39 cellular contexts compared by ENCODE assay signal in the genomic region with DNA sequence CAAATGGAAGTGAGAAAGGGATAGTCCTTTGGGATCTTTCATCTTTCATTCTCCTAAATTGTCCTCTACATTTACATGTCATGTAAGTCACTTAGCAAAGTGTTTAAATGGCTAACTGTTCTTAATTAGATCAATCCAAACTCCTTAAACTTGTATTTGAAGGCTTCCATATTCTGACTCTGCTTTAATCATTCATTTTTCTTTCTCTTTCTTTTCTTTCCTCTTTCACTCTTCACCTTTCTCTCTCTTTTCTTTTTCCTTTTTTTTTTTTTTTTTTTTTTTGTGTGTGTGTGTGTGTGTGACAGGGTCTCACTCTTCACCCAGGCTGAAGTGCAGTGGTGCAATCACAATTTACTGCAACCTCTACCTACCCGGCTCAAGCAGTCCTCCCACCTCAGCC.
"Had no signal": no experiment of that assay in that cellular context is flagged by ENCODE, and none has a peak within 500 bp of the region (broad histone marks: within the 10 kb centered on the region; RNA-seq: fewer than 3 reads in every experiment).

No MANE protein-coding gene starts in this region.

- ATAC-seq: activated naive CD4-positive, alpha-beta T cell treated with anti-CD3 and anti-CD28 coated beads, Interleukin-2, amount 50 U/mL, for 72 hours; activated naive CD8-positive, alpha-beta T cell treated with anti-CD3 and anti-CD28 coated beads, Interleukin-2, amount 50 U/mL, for 24 hours; activated T-cell treated with anti-CD3 and anti-CD28 coated beads, Interleukin-2, amount 50 U/mL, for 4 hours; activated T-cell treated with anti-CD3 and anti-CD28 coated beads, Interleukin-2, amount 50 U/mL, for 72 hours; activated T-helper 17 cell treated with anti-CD3 and anti-CD28 coated beads, Interleukin-2, amount 50 U/mL, for 72 hours; body of pancreas had no signal

- H3K4me1 Mint-ChIP-seq: activated naive CD4-positive, alpha-beta T cell treated with anti-CD3 and anti-CD28 coated beads, Interleukin-2, amount 10 ng/mL, durations not matched to agents 7 days and 5 days; activated naive CD8-positive, alpha-beta T cell treated with anti-CD3 and anti-CD28 coated beads, Interleukin-2, amount 50 U/mL, for 24 hours; activated T-helper 17 cell treated with anti-CD3 and anti-CD28 coated beads, Interleukin-2, amount 50 U/mL, for 72 hours; brain; central memory CD8-positive, alpha-beta T cell had no signal

- H3K4me3 ChIP-seq: adrenal gland, ascending aorta, body of pancreas, breast epithelium, cardiac muscle cell had no signal

- H3K36me3 Mint-ChIP-seq: activated naive CD4-positive, alpha-beta T cell treated with anti-CD3 and anti-CD28 coated beads, Interleukin-2, amount 10 ng/mL, durations not matched to agents 7 days and 5 days; activated naive CD4-positive, alpha-beta T cell treated with anti-CD3 and anti-CD28 coated beads, Interleukin-2, amount 50 U/mL, for 24 hours; activated naive CD4-positive, alpha-beta T cell treated with anti-CD3 and anti-CD28 coated beads, Interleukin-2, amount 50 U/mL, for 72 hours; activated naive CD8-positive, alpha-beta T cell treated with anti-CD3 and anti-CD28 coated beads for 36 hours; activated naive CD8-positive, alpha-beta T cell treated with anti-CD3 and anti-CD28 coated beads, Interleukin-2, amount 10 ng/mL, durations not matched to agents 7 days and 5 days; brain had no signal

- H3K36me3 ChIP-seq: adrenal gland, ascending aorta, brain microvascular endothelial cell, breast epithelium, cardiac muscle cell had no signal

- H3K9me3 ChIP-seq: adrenal gland, ascending aorta, body of pancreas, breast epithelium had no signal

- H3K27me3 Mint-ChIP-seq: activated naive CD4-positive, alpha-beta T cell treated with anti-CD3 and anti-CD28 coated beads, Interleukin-2, amount 50 U/mL, for 24 hours; activated T-cell treated with anti-CD3 and anti-CD28 coated beads, Interleukin-2, amount 50 U/mL, for 24 hours; central memory CD8-positive, alpha-beta T cell had no signal

- H3K27me3 ChIP-seq: adrenal gland, ascending aorta, body of pancreas, brain microvascular endothelial cell, breast epithelium, cardiac muscle cell had no signal

- H3K9me3 Mint-ChIP-seq: activated naive CD4-positive, alpha-beta T cell treated with anti-CD3 and anti-CD28 coated beads for 36 hours; activated naive CD4-positive, alpha-beta T cell treated with anti-CD3 and anti-CD28 coated beads, Interleukin-2, amount 10 ng/mL, durations not matched to agents 7 days and 5 days; activated naive CD4-positive, alpha-beta T cell treated with anti-CD3 and anti-CD28 coated beads, Interleukin-2, amount 50 U/mL, for 24 hours; activated naive CD4-positive, alpha-beta T cell treated with anti-CD3 and anti-CD28 coated beads, Interleukin-2, amount 50 U/mL, for 72 hours; activated naive CD8-positive, alpha-beta T cell treated with anti-CD3 and anti-CD28 coated beads for 36 hours; activated naive CD8-positive, alpha-beta T cell treated with anti-CD3 and anti-CD28 coated beads, Interleukin-2, amount 10 ng/mL, durations not matched to agents 7 days and 5 days; activated naive CD8-positive, alpha-beta T cell treated with anti-CD3 and anti-CD28 coated beads, Interleukin-2, amount 50 U/mL, for 24 hours; activated T-cell treated with anti-CD3 and anti-CD28 coated beads, Interleukin-2, amount 50 U/mL, for 4 hours; activated T-helper 1 cell treated with anti-CD3 and anti-CD28 coated beads, Interleukin-12 subunit alpha, Interleukin-12 subunit beta, Interleukin-2, Interleukin-4 antibody, amounts not matched to agents 30 ng/mL and 10 ng/mL and 1 ng/mL, durations not matched to agents 14 hours and 24 hours and 36 hours; activated T-helper 17 cell treated with anti-CD3 and anti-CD28 coated beads, Interleukin-2, amount 50 U/mL, for 72 hours; activated T-helper 2 cell treated with anti-CD3 and anti-CD28 coated beads, Interferon-gamma antibody, Interleukin-2, Interleukin-4, amounts not matched to agents 10 μg/mL and 5 μg/mL and 100 μg/mL, durations not matched to agents 14 hours and 24 hours and 36 hours; central memory CD8-positive, alpha-beta T cell had no signal

- DNase-seq: activated effector memory CD4-positive, alpha-beta T cell treated with anti-CD3 and anti-CD28 coated beads, Interleukin-2, amount 50 U/mL, for 16 hours; activated effector memory CD4-positive, alpha-beta T cell treated with Interleukin-2 at 50 U/mL for 16 hours; activated gamma-delta T cell; activated gamma-delta T cell treated with Interleukin-2 at 50 U/mL for 16 hours; activated naive CD4-positive, alpha-beta T cell; activated naive CD4-positive, alpha-beta T cell treated with anti-CD3 and anti-CD28 coated beads for 36 hours; activated naive CD4-positive, alpha-beta T cell treated with anti-CD3 and anti-CD28 coated beads, Interleukin-2, amount 10 ng/mL, durations not matched to agents 7 days and 5 days; activated naive CD4-positive, alpha-beta T cell treated with anti-CD3 and anti-CD28 coated beads, Interleukin-2, amount 50 U/mL, for 16 hours; activated naive CD4-positive, alpha-beta T cell treated with Interleukin-2 at 50 U/mL for 16 hours; activated naive CD8-positive, alpha-beta T cell treated with anti-CD3 and anti-CD28 coated beads for 36 hours; activated naive CD8-positive, alpha-beta T cell treated with anti-CD3 and anti-CD28 coated beads, Interleukin-2, amount 10 ng/mL, durations not matched to agents 7 days and 5 days; activated naive CD8-positive, alpha-beta T cell treated with anti-CD3 and anti-CD28 coated beads, Interleukin-2, amount 50 U/mL, for 24 hours; activated T-cell treated with anti-CD3 and anti-CD28 coated beads, Interleukin-2, amount 50 U/mL, for 24 hours; activated T-cell treated with anti-CD3 and anti-CD28 coated beads, Interleukin-2, amount 50 U/mL, for 4 hours; activated T-cell treated with anti-CD3 and anti-CD28 coated beads, Interleukin-2, amount 50 U/mL, for 48 hours; activated T-cell treated with anti-CD3 and anti-CD28 coated beads, Interleukin-2, amount 50 U/mL, for 72 hours; adrenal gland; amniotic stem cell; amygdala; anterior cingulate cortex; aorta; body of pancreas; brain microvascular endothelial cell; caudate nucleus; central memory CD4-positive, alpha-beta T cell; cerebellar nuclear complex had no signal

- FAIRE-seq: astrocyte, bronchial epithelial cell had no signal

- H3K4me1 ChIP-seq: adrenal gland, ascending aorta, body of pancreas, breast epithelium had no signal

- H3K27ac Mint-ChIP-seq: activated naive CD4-positive, alpha-beta T cell treated with anti-CD3 and anti-CD28 coated beads for 36 hours; activated naive CD4-positive, alpha-beta T cell treated with anti-CD3 and anti-CD28 coated beads, Interleukin-2, amount 10 ng/mL, durations not matched to agents 7 days and 5 days; activated naive CD4-positive, alpha-beta T cell treated with anti-CD3 and anti-CD28 coated beads, Interleukin-2, amount 50 U/mL, for 24 hours; activated naive CD4-positive, alpha-beta T cell treated with anti-CD3 and anti-CD28 coated beads, Interleukin-2, amount 50 U/mL, for 72 hours; activated naive CD8-positive, alpha-beta T cell; activated naive CD8-positive, alpha-beta T cell treated with anti-CD3 and anti-CD28 coated beads for 36 hours; activated naive CD8-positive, alpha-beta T cell treated with anti-CD3 and anti-CD28 coated beads, Interleukin-2, amount 10 ng/mL, durations not matched to agents 7 days and 5 days; activated naive CD8-positive, alpha-beta T cell treated with anti-CD3 and anti-CD28 coated beads, Interleukin-2, amount 50 U/mL, for 24 hours; activated T-cell treated with anti-CD3 and anti-CD28 coated beads, Interleukin-2, amount 50 U/mL, for 24 hours; activated T-cell treated with anti-CD3 and anti-CD28 coated beads, Interleukin-2, amount 50 U/mL, for 72 hours; activated T-helper 1 cell treated with anti-CD3 and anti-CD28 coated beads, Interleukin-12 subunit alpha, Interleukin-12 subunit beta, Interleukin-2, Interleukin-4 antibody, amounts not matched to agents 30 ng/mL and 10 ng/mL and 1 ng/mL, durations not matched to agents 14 hours and 24 hours and 36 hours; activated T-helper 17 cell treated with anti-CD3 and anti-CD28 coated beads, Interleukin-2, amount 50 U/mL, for 72 hours; activated T-helper 2 cell treated with anti-CD3 and anti-CD28 coated beads, Interferon-gamma antibody, Interleukin-2, Interleukin-4, amounts not matched to agents 10 μg/mL and 5 μg/mL and 100 μg/mL, durations not matched to agents 14 hours and 24 hours and 36 hours; brain had no signal

- H3K4me3 Mint-ChIP-seq: activated naive CD4-positive, alpha-beta T cell treated with anti-CD3 and anti-CD28 coated beads for 36 hours; activated naive CD4-positive, alpha-beta T cell treated with anti-CD3 and anti-CD28 coated beads, Interleukin-2, amount 10 ng/mL, durations not matched to agents 7 days and 5 days; activated naive CD4-positive, alpha-beta T cell treated with anti-CD3 and anti-CD28 coated beads, Interleukin-2, amount 50 U/mL, for 24 hours; activated naive CD8-positive, alpha-beta T cell; activated naive CD8-positive, alpha-beta T cell treated with anti-CD3 and anti-CD28 coated beads for 36 hours; activated naive CD8-positive, alpha-beta T cell treated with anti-CD3 and anti-CD28 coated beads, Interleukin-2, amount 10 ng/mL, durations not matched to agents 7 days and 5 days; activated naive CD8-positive, alpha-beta T cell treated with anti-CD3 and anti-CD28 coated beads, Interleukin-2, amount 50 U/mL, for 24 hours; activated T-cell treated with anti-CD3 and anti-CD28 coated beads, Interleukin-2, amount 50 U/mL, for 24 hours; activated T-cell treated with anti-CD3 and anti-CD28 coated beads, Interleukin-2, amount 50 U/mL, for 4 hours; activated T-cell treated with anti-CD3 and anti-CD28 coated beads, Interleukin-2, amount 50 U/mL, for 72 hours; activated T-helper 1 cell treated with anti-CD3 and anti-CD28 coated beads, Interleukin-12 subunit alpha, Interleukin-12 subunit beta, Interleukin-2, Interleukin-4 antibody, amounts not matched to agents 30 ng/mL and 10 ng/mL and 1 ng/mL, durations not matched to agents 14 hours and 24 hours and 36 hours; activated T-helper 17 cell treated with anti-CD3 and anti-CD28 coated beads, Interleukin-2, amount 50 U/mL, for 72 hours; brain; central memory CD8-positive, alpha-beta T cell had no signal

- H3K27ac ChIP-seq: adrenal gland, ascending aorta, body of pancreas, brain microvascular endothelial cell, breast epithelium, cardiac muscle cell had no signal
